Comparison of ENCODE assay signal across 8 cellular contexts in genomic region chr19:17718988-17719711, GRCh38. TPM values are rescaled to one million over a fixed set of nuclear protein-coding genes. Genes with fewer than 3 reads are reported as not detected.
DNase-seq lines count a peak whose midpoint lies in the region; TF ChIP-seq lines count a peak whose summit lies in the region.

MAP1S (plus strand) TSS chr19:17719480; CDS start chr19:17719503, 23 bp downstream.

- intact Hi-C loops in breast epithelium (cut with DNase I; ENCODE audit: low total_unique reads) (no loop called here), spleen (cut with DNase I; ENCODE audit: low total_unique reads) (no loop called here)

- H3K4me1 ChIP-seq in breast epithelium: peaks cover 12 to 29% of the 10 kb centered on the region in 2 donors
- peaks cover 37 to 78% (median 62%) of the 10 kb centered on the region in 6 donors for H3K4me1 ChIP-seq in spleen

- H3K36me3 ChIP-seq in breast epithelium (no peaks in the 10 kb centered on the region), spleen (peaks cover 0 to 22% (median 9%) of the 10 kb centered on the region in 6 donors)

- DNase-seq in EL (peak; percentile 64), H4 (ENCODE audit: low spot score) (peak; percentile 43), NCI-H1092 treated with DMSO at 0.1 percent for 48 hours (lab: John Stamatoyannopoulos, UW) (peak; percentile 45), breast epithelium (ENCODE audit: low spot score in 2 of 2) (peak in 1 of 2 donors; percentile 24), iPS-NIHi7 (ENCODE audit: extremely low spot score) (peak; percentile 97), spleen (peak; percentile 91), NCI-H1048 (lab: John Stamatoyannopoulos, UW) (no peak)

- WGBS in spleen, 5 donors: 0 to 1% (median 1%) methylated on average over 16 to 52 of the region's 52 CpGs

- H3K4me3 ChIP-seq in breast epithelium (peak within 1 kb of the TSS; percentile 84 to 98 (median 96)), spleen (peak within 1 kb of the TSS; percentile 63 to 98 (median 91))

- no peak for TF ChIP-seq CTCF in VCaP (conservative IDR thresholded peaks at IDR 0.05)
- TF ChIP-seq CTCF in breast epithelium (IDR thresholded peaks at IDR 0.05): no peak
- TF ChIP-seq CTCF in spleen (IDR thresholded peaks at IDR 0.05 in 8 of 11, conservative IDR thresholded peaks at IDR 0.05 in 3 of 11): no peak

- peak within 1 kb of the TSS; percentile 87 for H3K27ac ChIP-seq in VCaP
- peak within 1 kb of the TSS; percentile 79 to 88 for H3K27ac ChIP-seq in breast epithelium
- H3K27ac ChIP-seq in spleen: peak within 1 kb of the TSS; percentile 60 to 90 (median 80)

- H3K9me3 ChIP-seq in breast epithelium (no peaks in the 10 kb centered on the region), spleen (no peaks in the 10 kb centered on the region)

- H3K27me3 ChIP-seq in breast epithelium: no peaks in the 10 kb centered on the region
- no peaks in the 10 kb centered on the region for H3K27me3 ChIP-seq in spleen (replicated peaks in 1 of 7)

- TF ChIP-seq POLR2A in breast epithelium (IDR thresholded peaks at IDR 0.05) (peak; percentile 66), spleen (IDR thresholded peaks at IDR 0.05) (peak in 2 of 3 donors; percentile 25 to 41)

RNA-seq across cellular contexts. Expression of gene MAP1S, which starts in this region (rescaled TPM):
- 6.7 and 14.6 TPM in 2 replicates for total RNA-seq in H4 (2014; rRNA removed; shearing (Covaris generic))
- 10 to 100 TPM; 11.2 to 17.4 (median 15.4) TPM for total RNA-seq in breast epithelium
- 10 to 100 TPM; 33.4 to 63.1 (median 45.6) TPM for total RNA-seq in spleen
- polyA plus RNA-seq in spleen: 10 to 100 TPM; 15.0 to 15.9 (median 15.0) TPM
